8 cellular contexts compared by ENCODE assay signal in the genomic region with DNA sequence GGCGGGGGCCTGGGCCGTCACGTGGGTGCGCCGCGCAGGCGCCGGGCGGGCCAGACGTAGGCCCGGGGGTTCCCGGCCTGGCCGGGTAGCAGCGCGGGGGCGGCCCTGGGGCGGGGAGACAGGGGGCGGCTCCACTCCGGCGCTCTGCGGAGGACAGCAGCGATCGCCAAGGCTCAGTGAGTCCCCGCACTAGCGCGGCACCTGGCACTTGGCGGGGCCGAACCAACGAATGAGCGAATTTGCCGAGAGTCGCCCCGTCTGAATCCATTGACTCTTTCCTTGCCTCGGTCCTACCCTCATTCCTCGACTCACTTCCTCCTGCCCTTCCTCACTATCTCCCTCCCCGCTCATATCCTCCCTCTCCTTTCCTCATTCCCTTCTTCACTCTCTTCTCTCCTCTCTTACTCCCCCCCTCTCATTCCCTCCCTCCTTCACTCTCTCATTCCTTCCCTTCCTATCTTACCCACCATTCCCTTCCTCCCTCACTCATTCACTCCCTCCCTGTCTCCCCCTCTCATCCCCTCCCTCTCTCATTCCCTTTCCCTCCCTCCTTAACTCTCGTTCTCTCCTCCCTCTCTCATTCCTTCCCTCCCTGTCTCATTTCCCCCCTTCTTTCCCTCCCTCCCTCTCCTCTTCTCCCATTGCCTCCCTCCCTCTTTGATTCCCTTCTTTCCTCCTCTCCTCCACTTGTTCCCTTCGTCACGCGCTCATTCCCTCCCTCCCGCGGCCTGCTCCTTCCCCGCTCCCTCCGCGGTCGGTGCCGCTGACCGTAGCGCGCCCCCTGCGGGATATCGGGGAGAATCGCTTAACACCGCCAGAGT. TPM values are rescaled to one million over a fixed set of nuclear protein-coding genes. Genes with fewer than 3 reads are reported as not detected.
A peak's percentile ranks its signal among the peaks of the same experiment; 100 is the strongest.
DNase-seq lines count a peak whose midpoint lies in the region; ATAC-seq and TF ChIP-seq lines count a peak whose summit lies in the region.

No MANE protein-coding gene starts in this region.

- intact Hi-C loops in activated CD4-positive, alpha-beta T cell treated with anti-CD3 and anti-CD28 coated beads for 36 hours (cut with DNase I, micrococcal nuclease) = loop anchor here (1.0 to 10.0 kb wide), 12 partner anchors 11 to 641 kb away; a partner anchor contains a TSS

- peaks cover 2% of the 10 kb centered on the region for H3K36me3 Mint-ChIP-seq in activated CD4-positive, alpha-beta T cell treated with anti-CD3 and anti-CD28 coated beads for 36 hours (ENCODE audit: low read depth)
- peaks cover 1% of the 10 kb centered on the region for H3K36me3 Mint-ChIP-seq in chondrocyte (ENCODE audit: low read depth)

- H3K9me3 Mint-ChIP-seq in activated CD4-positive, alpha-beta T cell treated with anti-CD3 and anti-CD28 coated beads for 36 hours (ENCODE audit: low read depth) = no peaks in the 10 kb centered on the region
- H3K9me3 Mint-ChIP-seq in chondrocyte (ENCODE audit: low read depth) = no peaks in the 10 kb centered on the region

- CTCF ChIA-PET in activated CD4-positive, alpha-beta T cell treated with anti-CD3 and anti-CD28 coated beads for 36 hours (lab: Charles Lee) = interaction anchor here (1.0 kb wide), 1 partner anchor 55 kb away, joined by 3 read pairs; no protein-coding TSS in a partner anchor

- H3K27ac Mint-ChIP-seq in activated CD4-positive, alpha-beta T cell treated with anti-CD3 and anti-CD28 coated beads for 36 hours = peak overlapping the region; percentile 70
- peak overlapping the region; percentile 98 for H3K27ac Mint-ChIP-seq in chondrocyte (ENCODE audit: unreplicated experiment)

- peak overlapping the region; percentile 76 for H3K4me3 Mint-ChIP-seq in activated CD4-positive, alpha-beta T cell treated with anti-CD3 and anti-CD28 coated beads for 36 hours
- H3K4me3 Mint-ChIP-seq in chondrocyte (ENCODE audit: unreplicated experiment) = peak overlapping the region; percentile 90

- TF ChIP-seq CTCF in chondrocyte (IDR thresholded peaks at IDR 0.05) = peak; percentile 93

- POLR2A ChIA-PET in activated CD4-positive, alpha-beta T cell treated with anti-CD3 and anti-CD28 coated beads for 36 hours (lab: Charles Lee) = no interaction called here

- DNase-seq in AG20443 (ENCODE audit: low spot score) (peak; percentile 99), NCI-H460 (ENCODE audit: extremely low read depth, low read depth) (peak; percentile 81), chondrocyte (ENCODE audit: low spot score) (peak; percentile 97), kidney glomerular epithelial cell (lab: John Stamatoyannopoulos, UW) (peak; percentile 74)
- peak; percentile 96 for DNase-seq in activated CD4-positive, alpha-beta T cell treated with anti-CD3 and anti-CD28 coated beads for 36 hours
- DNase-seq in stimulated activated CD4-positive, alpha-beta T cell treated with anti-CD3 and anti-CD28 coated beads, Interleukin-15, amount 100 ng/mL, for 48 hours (ENCODE audit: low read depth in 2 of 2) = peak; percentile 85 to 92

- peaks cover 29% of the 10 kb centered on the region for H3K4me1 Mint-ChIP-seq in activated CD4-positive, alpha-beta T cell treated with anti-CD3 and anti-CD28 coated beads for 36 hours
- H3K4me1 Mint-ChIP-seq in chondrocyte (ENCODE audit: low read depth) = peaks cover 35% of the 10 kb centered on the region

- ATAC-seq in GM19023 (IDR thresholded peaks at IDR 0.05; ENCODE audit: unreplicated experiment) = peak; percentile 75
- peak; percentile 79 for ATAC-seq in HG03175 (IDR thresholded peaks at IDR 0.05; ENCODE audit: unreplicated experiment)
- ATAC-seq in activated CD4-positive, alpha-beta T cell treated with anti-CD3 and anti-CD28 coated beads for 36 hours = peak; percentile 95

- H3K27me3 Mint-ChIP-seq in activated CD4-positive, alpha-beta T cell treated with anti-CD3 and anti-CD28 coated beads for 36 hours = no peaks in the 10 kb centered on the region
- H3K27me3 Mint-ChIP-seq in chondrocyte (ENCODE audit: low read depth) = no peaks in the 10 kb centered on the region

RNA-seq across cellular contexts. Expression of a gene that starts 0.5 kb away (rescaled TPM):
- 4.4 and 8.7 TPM in 2 replicates for total RNA-seq in NCI-H460 (2014; rRNA removed; shearing (Covaris generic))
- polyA plus RNA-seq in NCI-H460 (2014; cell fraction: nucleus; rRNA removed) = 11.6 and 18.6 TPM in 2 replicates
- total RNA-seq in activated CD4-positive, alpha-beta T cell treated with anti-CD3 and anti-CD28 coated beads for 36 hours = 10 to 100 TPM; 14.1 to 15.2 TPM
- total RNA-seq in chondrocyte = 37.3 to 49.3 TPM (median 37.7 TPM) in 3 replicates

RNA-seq across cellular contexts. Expression of a gene that starts 11.3 kb away (rescaled TPM):
- 10.7 and 13.5 TPM in 2 replicates for total RNA-seq in NCI-H460 (2014; rRNA removed; shearing (Covaris generic))
- polyA plus RNA-seq in NCI-H460 (2014; cell fraction: nucleus; rRNA removed) = 32.0 and 39.4 TPM in 2 replicates
- 100 to 1,000 TPM in 1 of 2 experiments, 10 to 100 TPM in 1; 84.4 to 107 TPM for total RNA-seq in activated CD4-positive, alpha-beta T cell treated with anti-CD3 and anti-CD28 coated beads for 36 hours
- 105 to 111 TPM (median 110 TPM) in 3 replicates for total RNA-seq in chondrocyte

RNA-seq across cellular contexts. Expression of a gene that starts 58.4 kb away (rescaled TPM):
- 1.7 TPM in 2 replicates for total RNA-seq in NCI-H460 (2014; rRNA removed; shearing (Covaris generic))
- 6.7 and 6.9 TPM in 2 replicates for polyA plus RNA-seq in NCI-H460 (2014; cell fraction: nucleus; rRNA removed)
- total RNA-seq in activated CD4-positive, alpha-beta T cell treated with anti-CD3 and anti-CD28 coated beads for 36 hours = under 1 TPM; 0.39 to 0.46 TPM
- total RNA-seq in chondrocyte = 56.5 to 88.8 TPM (median 86.5 TPM) in 3 replicates

Comparison
In these comparisons a context has a peak if more than half of its experiments do, and no peak if none do; other contexts are left out.
1. Peak in every context shown above with its lines: DNase-seq and ATAC-seq.
2. RNA of a gene that starts 58.4 kb away (total RNA-seq): 56.5 to 88.8 TPM in chondrocyte; 1.7 TPM in NCI-H460 and 0.39 to 0.46 TPM in activated CD4-positive, alpha-beta T cell treated with anti-CD3 and anti-CD28 coated beads for 36 hours; every median in the first group is over 10 times any median in the second.